ENCODE assay signal across 11 cellular contexts in the genomic region with DNA sequence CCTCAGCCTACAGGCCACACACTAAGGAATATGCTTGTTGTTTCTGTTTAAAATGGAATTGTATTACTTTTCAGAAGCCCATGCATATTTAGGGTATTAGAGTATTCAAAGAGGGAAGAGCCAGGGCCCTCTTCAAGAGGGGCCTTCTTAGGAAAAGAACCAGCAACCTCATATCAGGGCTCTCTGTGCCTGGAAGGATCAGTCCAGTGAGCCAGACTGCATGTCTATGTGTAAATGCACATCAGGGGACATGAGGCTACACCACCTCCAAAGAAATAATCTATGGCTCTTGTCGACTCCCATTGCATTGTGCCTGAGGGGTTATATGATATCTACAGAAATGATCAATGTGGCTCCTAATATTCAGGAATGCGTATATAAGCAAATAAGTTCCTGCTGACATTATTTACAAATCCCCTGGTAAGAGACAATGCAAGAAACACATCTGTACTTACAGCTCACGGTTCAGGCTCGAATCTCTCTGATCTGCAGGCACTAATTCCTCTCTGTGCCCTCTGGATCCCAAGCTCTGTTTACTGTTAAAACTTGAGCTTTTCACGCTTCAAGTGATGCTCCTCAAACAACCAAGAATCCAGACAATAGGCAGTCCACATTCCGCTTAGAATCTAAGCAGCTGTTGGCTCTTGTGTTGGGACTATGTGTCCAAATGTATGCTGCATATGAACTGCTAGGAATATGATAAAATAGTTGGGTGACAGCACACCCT.
DNase-seq lines count a peak whose midpoint lies in the region; ATAC-seq and TF ChIP-seq lines count a peak whose summit lies in the region.
"Had no signal": no experiment of that assay in that cellular context is flagged by ENCODE, and none has a peak within 500 bp of the region (broad histone marks: within the 10 kb centered on the region; RNA-seq: fewer than 3 reads in every experiment).

No MANE protein-coding gene starts in this region.

- no peak for TF ChIP-seq EP300 in stomach (IDR thresholded peaks at IDR 0.05)

- H3K9me3 Mint-ChIP-seq in activated CD4-positive, alpha-beta T cell treated with anti-CD3 and anti-CD28 coated beads, Interleukin-2, amount 10 ng/mL, durations not matched to agents 24 days and 14 days, result peaks cover 4% of the 10 kb centered on the region
- H3K9me3 Mint-ChIP-seq in type B pancreatic cell, result no peaks in the 10 kb centered on the region

- H3K4me3 ChIP-seq in SK-N-MC, result peak overlapping the region; percentile 27
- H3K4me3 ChIP-seq in stomach, result no peak overlapping the region

- H3K36me3 ChIP-seq in SK-N-MC (ENCODE audit: insufficient read depth, low read length) (no peaks in the 10 kb centered on the region), stomach (no peaks in the 10 kb centered on the region)

- ATAC-seq in HG03175 (IDR thresholded peaks at IDR 0.05; ENCODE audit: unreplicated experiment) (no peak), HG02885 (IDR thresholded peaks at IDR 0.05; ENCODE audit: poor library complexity, unreplicated experiment) (no peak)

- peaks cover 0 to 18% (median 0%) of the 10 kb centered on the region in 4 donors for H3K4me1 ChIP-seq in stomach

- no peaks in the 10 kb centered on the region for H3K9me3 ChIP-seq in SK-N-MC (ENCODE audit: low read depth, low read length)
- H3K9me3 ChIP-seq in stomach, result no peaks in the 10 kb centered on the region

- intact Hi-C loops in activated CD4-positive, alpha-beta T cell treated with anti-CD3 and anti-CD28 coated beads, Interleukin-2, amount 10 ng/mL, durations not matched to agents 24 days and 14 days (cut with micrococcal nuclease), result loop anchor here (2.0 to 10.0 kb wide), 5 partner anchors 97 to 1220 kb away; partner anchors contain the start of genes CFAP95 and SMC5
- intact Hi-C loops in stomach (cut with DNase I; ENCODE audit: low total_unique reads), result no loop called here

- H3K9ac ChIP-seq in SK-N-MC (ENCODE audit: insufficient read length), result peak overlapping the region; percentile 48

- no peaks in the 10 kb centered on the region for H3K27me3 Mint-ChIP-seq in activated CD4-positive, alpha-beta T cell treated with anti-CD3 and anti-CD28 coated beads, Interleukin-2, amount 10 ng/mL, durations not matched to agents 24 days and 14 days
- H3K27me3 Mint-ChIP-seq in type B pancreatic cell, result no peaks in the 10 kb centered on the region

- H3K36me3 Mint-ChIP-seq in activated CD4-positive, alpha-beta T cell treated with anti-CD3 and anti-CD28 coated beads, Interleukin-2, amount 10 ng/mL, durations not matched to agents 24 days and 14 days (ENCODE audit: low read depth), result no peaks in the 10 kb centered on the region
- H3K36me3 Mint-ChIP-seq in type B pancreatic cell, result no peaks in the 10 kb centered on the region

- H3K4me3 Mint-ChIP-seq in activated CD4-positive, alpha-beta T cell treated with anti-CD3 and anti-CD28 coated beads, Interleukin-2, amount 10 ng/mL, durations not matched to agents 24 days and 14 days, result peak overlapping the region; percentile 60
- no peak overlapping the region for H3K4me3 Mint-ChIP-seq in type B pancreatic cell

- peak; percentile 60 for DNase-seq in activated CD4-positive, alpha-beta T cell treated with anti-CD3 and anti-CD28 coated beads, Interleukin-2, amount 10 ng/mL, durations not matched to agents 24 days and 14 days
- no peak for DNase-seq in activated CD4-positive, alpha-beta T cell treated with anti-CD3 and anti-CD28 coated beads for 1 hour
- DNase-seq in SK-N-MC (ENCODE audit: low read depth, low spot score) (no peak), fibroblast of peridontal ligament (ENCODE audit: extremely low read depth) (peak; percentile 32), stomach (no peak), type B pancreatic cell (ENCODE audit: extremely low spot score, unreplicated experiment) (no peak)
- DNase-seq: activated CD4-positive, CD25-positive, alpha-beta regulatory T cell treated with anti-CD3 and anti-CD28 coated beads, Interleukin-2, amount 50 U/mL, for 72 hours; kidney; NCI-H187 treated with DMSO at 0.1 percent for 48 hours had no signal

- H3K27ac Mint-ChIP-seq in activated CD4-positive, alpha-beta T cell treated with anti-CD3 and anti-CD28 coated beads, Interleukin-2, amount 10 ng/mL, durations not matched to agents 24 days and 14 days, result peak overlapping the region; percentile 95
- H3K27ac Mint-ChIP-seq in type B pancreatic cell, result no peak overlapping the region

- 75 to 91% (median 78%) methylated on average over 6 of the region's 6 CpGs for WGBS in stomach, 5 donors

- H3K27ac ChIP-seq in SK-N-MC (peak overlapping the region; percentile 92), stomach (peak overlapping the region in 4 of 5 donors; percentile 60 to 72 (median 66))

- no peak for TF ChIP-seq POLR2A in stomach (IDR thresholded peaks at IDR 0.05)

- H3K4me1 Mint-ChIP-seq in activated CD4-positive, alpha-beta T cell treated with anti-CD3 and anti-CD28 coated beads, Interleukin-2, amount 10 ng/mL, durations not matched to agents 24 days and 14 days, result peaks cover 42% of the 10 kb centered on the region
- peaks cover 23% of the 10 kb centered on the region for H3K4me1 Mint-ChIP-seq in type B pancreatic cell (ENCODE audit: unreplicated experiment)

- H3K27me3 ChIP-seq in stomach, result no peaks in the 10 kb centered on the region

- TF ChIP-seq CTCF in stomach (IDR thresholded peaks at IDR 0.05) (no peak), type B pancreatic cell (conservative IDR thresholded peaks at IDR 0.05) (no peak)

Comparison
In these comparisons a context has a peak if more than half of its experiments do, and no peak if none do; other contexts are left out.
1. DNase-seq: peak in activated CD4-positive, alpha-beta T cell treated with anti-CD3 and anti-CD28 coated beads, Interleukin-2, amount 10 ng/mL, durations not matched to agents 24 days and 14 days (single experiment) and fibroblast of peridontal ligament (single experiment); none in activated CD4-positive, alpha-beta T cell treated with anti-CD3 and anti-CD28 coated beads for 1 hour (single experiment), SK-N-MC (single experiment), stomach (single experiment) and type B pancreatic cell (single experiment).